In genomic region chr3:64174328-64174727, GRCh38 we compare ENCODE assay signal across 14 cellular contexts. TPM values are rescaled to one million over a fixed set of nuclear protein-coding genes. Genes with fewer than 3 reads are reported as not detected.
DNase-seq lines count a peak whose midpoint lies in the region; ATAC-seq and TF ChIP-seq lines count a peak whose summit lies in the region.
"Had no signal": no experiment of that assay in that cellular context is flagged by ENCODE, and none has a peak within 500 bp of the region (broad histone marks: within the 10 kb centered on the region; RNA-seq: fewer than 3 reads in every experiment).

No MANE protein-coding gene starts in this region.

- no peak overlapping the region for H3K4me3 ChIP-seq in mammary epithelial cell (replicated peaks in 1 of 3; ENCODE audit: insufficient read depth in 1 of 3, low read depth in 2 of 3, low read length in 3 of 3)
- no peak overlapping the region for H3K4me3 ChIP-seq in hepatocyte
- H3K4me3 ChIP-seq in smooth muscle cell = no peak overlapping the region

- no peak overlapping the region for H3K4me3 Mint-ChIP-seq in MCF 10A (ENCODE audit: unreplicated experiment)

- dilution Hi-C loops in mammary epithelial cell (cut with HindIII; ENCODE audit: low sequenced_read_pairs) = no loop called here

- H3K9me3 Mint-ChIP-seq in MCF 10A (ENCODE audit: unreplicated experiment) = no peaks in the 10 kb centered on the region

- H4K20me1 ChIP-seq in mammary epithelial cell (ENCODE audit: insufficient read depth, low read length) (no peaks in the 10 kb centered on the region), hepatocyte (ENCODE audit: insufficient read depth, poor library complexity, severe bottlenecking) (no peaks in the 10 kb centered on the region), smooth muscle cell (ENCODE audit: low read depth) (peaks cover 25% of the 10 kb centered on the region)

- TF ChIP-seq CTCF in mammary epithelial cell (conservative IDR thresholded peaks at IDR 0.05 in 1 of 2, IDR thresholded peaks at IDR 0.05 in 1 of 2; ENCODE audit: extremely low read depth in 1 of 2, insufficient read depth in 1 of 2, low read depth in 1 of 2, low read length in 2 of 2) = no peak
- TF ChIP-seq CTCF in MCF 10A (IDR thresholded peaks at IDR 0.05; ENCODE audit: unreplicated experiment) = no peak
- no peak for TF ChIP-seq CTCF in hepatocyte (IDR thresholded peaks at IDR 0.05; ENCODE audit: poor library complexity)
- no peak for TF ChIP-seq CTCF in smooth muscle cell (IDR thresholded peaks at IDR 0.05; ENCODE audit: borderline replicate concordance, insufficient read depth, poor library complexity, severe bottlenecking)

- peaks cover 24% of the 10 kb centered on the region for H3K4me1 Mint-ChIP-seq in MCF 10A (ENCODE audit: insufficient read depth, unreplicated experiment)

- in situ Hi-C loops in mammary epithelial cell (cut with MboI; ENCODE audit: low sequenced_read_pairs in 2 of 2) = no loop called here

- H3K79me2 ChIP-seq in mammary epithelial cell (ENCODE audit: insufficient read depth, low read length) = peaks cover 51% of the 10 kb centered on the region
- H3K79me2 ChIP-seq in hepatocyte = peaks cover 12% of the 10 kb centered on the region
- H3K79me2 ChIP-seq in smooth muscle cell (ENCODE audit: low read depth) = peaks cover 34% of the 10 kb centered on the region

- H3K9me2 ChIP-seq in hepatocyte (replicated peaks; ENCODE audit: insufficient read depth) = no peaks in the 10 kb centered on the region

- peaks cover 4% of the 10 kb centered on the region for H3F3A ChIP-seq in smooth muscle cell (ENCODE audit: low read depth)

- intact Hi-C loops in mammary epithelial cell (cut with micrococcal nuclease) (no loop called here), MCF 10A (cut with micrococcal nuclease) (no loop called here)

- no peaks in the 10 kb centered on the region for H3K9me3 ChIP-seq in mammary epithelial cell (replicated peaks; ENCODE audit: insufficient read depth, low read length)
- no peaks in the 10 kb centered on the region for H3K9me3 ChIP-seq in hepatocyte (ENCODE audit: low read depth)
- H3K9me3 ChIP-seq in smooth muscle cell (replicated peaks; ENCODE audit: low read depth) = no peaks in the 10 kb centered on the region

- CTCF ChIA-PET in mammary epithelial cell (lab: Charles Lee; ENCODE audit: low non-redundant PET) = no interaction called here
- CTCF ChIA-PET in MCF 10A (lab: Yijun Ruan, JAX) = interaction anchor here (1.1 kb wide), 1 partner anchor 11 kb away, joined by 5 read pairs; no protein-coding TSS in a partner anchor

- WGBS in mammary epithelial cell (ENCODE audit: low coverage, missing lambda C conversion rate) = 42% methylated on average over 6 of the region's 6 CpGs
- 76% methylated on average over 6 of the region's 6 CpGs for WGBS in hepatocyte (ENCODE audit: low lambda C conversion rate, missing lambda C conversion rate)
- 74% methylated on average over 6 of the region's 6 CpGs for WGBS in smooth muscle cell (ENCODE audit: low lambda C conversion rate)

- BruUV-seq in mammary epithelial cell (replicated peaks; lab: Mats Ljungman, UMichigan) (no TSS peak), MCF 10A (replicated peaks; lab: Mats Ljungman, UMichigan) (no TSS peak)

- H3K36me3 ChIP-seq in mammary epithelial cell (ENCODE audit: insufficient read depth, low read length) (no peaks in the 10 kb centered on the region), hepatocyte (replicated peaks; ENCODE audit: insufficient read depth, low read depth) (no peaks in the 10 kb centered on the region), smooth muscle cell (ENCODE audit: low read depth) (no peaks in the 10 kb centered on the region)

- H2AFZ ChIP-seq in mammary epithelial cell (ENCODE audit: low read depth, low read length) (peak overlapping the region; percentile 1), hepatocyte (peak overlapping the region; percentile 11), smooth muscle cell (ENCODE audit: low read depth) (no peak overlapping the region)

- peaks cover 5% of the 10 kb centered on the region for H3K36me3 Mint-ChIP-seq in MCF 10A (ENCODE audit: insufficient read depth, unreplicated experiment)

- H3K27me3 ChIP-seq in mammary epithelial cell (ENCODE audit: insufficient read depth, low read length) (no peaks in the 10 kb centered on the region), hepatocyte (no peaks in the 10 kb centered on the region), smooth muscle cell (ENCODE audit: low read depth) (no peaks in the 10 kb centered on the region)

- no peak for ATAC-seq in GM19463 (IDR thresholded peaks at IDR 0.05; ENCODE audit: unreplicated experiment)

- no peaks in the 10 kb centered on the region for H3K27me3 Mint-ChIP-seq in MCF 10A (ENCODE audit: insufficient read depth, unreplicated experiment)

- H3K4me2 ChIP-seq in mammary epithelial cell (ENCODE audit: insufficient read depth, low read depth, low read length) (peak overlapping the region; percentile 45), hepatocyte (peak overlapping the region; percentile 42), smooth muscle cell (no peak overlapping the region)

- DNase-seq in mammary epithelial cell (peak; percentile 73), MCF 10A (ENCODE audit: unreplicated experiment) (no peak), SW480 (ENCODE audit: low spot score) (peak; percentile 86), hepatocyte (ENCODE audit: low spot score) (peak; percentile 31), smooth muscle cell (lab: John Stamatoyannopoulos, UW; ENCODE audit: unreplicated experiment) (no peak), DMS79 (lab: John Stamatoyannopoulos, UW) (no peak)
- DNase-seq in activated naive CD4-positive, alpha-beta T cell treated with Interleukin-2 at 50 U/mL for 16 hours = no peak
- DNase-seq: 8988T, C1 segment of cervical spinal cord, NCI-H187 treated with DMSO at 0.1 percent for 48 hours, NCI-H2171, NCI-H446 treated with DMSO at 0.1 percent for 48 hours had no signal

- POLR2A ChIA-PET in MCF 10A (lab: Yijun Ruan, JAX) = no interaction called here

- H3K27ac ChIP-seq in mammary epithelial cell (ENCODE audit: insufficient read depth, low read depth, low read length) (no peak overlapping the region), hepatocyte (peak overlapping the region; percentile 87), smooth muscle cell (ENCODE audit: low read depth) (peak overlapping the region; percentile 66)
- H3K27ac ChIP-seq: RWPE1 had no signal

- H3K27ac Mint-ChIP-seq in MCF 10A (ENCODE audit: low read depth, unreplicated experiment) = no peak overlapping the region

- H3K4me1 ChIP-seq in mammary epithelial cell (ENCODE audit: insufficient read depth, low read length) (peaks cover 34% of the 10 kb centered on the region), hepatocyte (ENCODE audit: insufficient read depth) (peaks cover 9% of the 10 kb centered on the region), smooth muscle cell (ENCODE audit: low read depth) (no peaks in the 10 kb centered on the region)

- no peak overlapping the region for H3K9ac ChIP-seq in mammary epithelial cell (ENCODE audit: insufficient read depth, low read length)
- no peak overlapping the region for H3K9ac ChIP-seq in smooth muscle cell (ENCODE audit: low read depth)

RNA-seq across cellular contexts. Expression of gene PRICKLE2, which starts 50.9 kb away (rescaled TPM):
- 10 to 100 TPM; 23.2 to 50.5 TPM for total RNA-seq in mammary epithelial cell
- polyA plus RNA-seq in mammary epithelial cell = 8.6 TPM
- polyA minus RNA-seq in mammary epithelial cell = 50.8 TPM
- 9.6 and 11.4 TPM in 2 replicates for total RNA-seq in MCF 10A (2022)
- 21.1 and 30.3 TPM in 2 replicates for total RNA-seq in hepatocyte
- polyA plus RNA-seq in hepatocyte = 8.5 TPM in 2 replicates
- total RNA-seq in smooth muscle cell = 49.9 and 68.9 TPM in 2 replicates
- polyA plus RNA-seq in smooth muscle cell = 7.8 and 13.3 TPM in 2 replicates

Comparison
In these comparisons a context has a peak if more than half of its experiments do, and no peak if none do; other contexts are left out.
1. DNase-seq: peak in mammary epithelial cell (single experiment), SW480 (single experiment) and hepatocyte (single experiment); none in MCF 10A (single experiment), smooth muscle cell (single experiment), activated naive CD4-positive, alpha-beta T cell treated with Interleukin-2 at 50 U/mL for 16 hours (single experiment) and DMS79 (single experiment).